ENCODE assay signal across 7 cellular contexts in the genomic region with DNA sequence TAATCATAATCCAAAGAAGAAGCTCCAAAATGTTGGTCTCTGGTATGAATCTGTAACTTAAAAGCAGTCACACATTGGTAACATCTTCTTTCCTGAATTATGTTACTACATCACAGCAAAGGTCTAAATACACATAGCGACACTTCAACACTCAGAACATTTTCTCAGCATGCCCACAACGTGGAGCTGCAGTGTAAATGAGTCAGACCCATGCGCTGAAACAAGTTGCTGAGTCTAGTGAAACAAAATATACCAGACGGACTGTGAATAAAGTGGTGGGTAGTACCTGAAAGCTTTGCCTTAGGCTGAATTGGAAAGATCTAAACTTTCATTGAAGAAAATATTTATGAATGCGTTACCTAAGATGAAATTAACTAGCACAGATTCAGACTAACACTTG. TPM values are rescaled to one million over a fixed set of nuclear protein-coding genes. Genes with fewer than 3 reads are reported as not detected.
DNase-seq lines count a peak whose midpoint lies in the region; ATAC-seq and TF ChIP-seq lines count a peak whose summit lies in the region.

No MANE protein-coding gene starts in this region.

- H4K20me1 ChIP-seq in osteoblast (ENCODE audit: insufficient read depth, low read length): no peaks in the 10 kb centered on the region

- H3K4me2 ChIP-seq in osteoblast (ENCODE audit: insufficient read depth, low read length): no peak overlapping the region

- peaks cover 51% of the 10 kb centered on the region for H3K27me3 ChIP-seq in osteoblast (ENCODE audit: insufficient read depth, low read length)

- no peaks in the 10 kb centered on the region for H3K36me3 ChIP-seq in osteoblast (ENCODE audit: insufficient read depth, low read length)

- H3K79me2 ChIP-seq in osteoblast (ENCODE audit: insufficient read depth, low read length): no peaks in the 10 kb centered on the region

- no peaks in the 10 kb centered on the region for H3K4me1 ChIP-seq in osteoblast (ENCODE audit: insufficient read depth, low read length)

- DNase-seq in GM12864 (ENCODE audit: low read depth) (no peak), NCI-H226 (peak; percentile 17), epithelial cell of prostate (ENCODE audit: low read depth, low spot score) (peak; percentile 14), osteoblast (ENCODE audit: insufficient read length, low spot score, missing footprints) (no peak), NK-92 (lab: John Stamatoyannopoulos, UW; ENCODE audit: unreplicated experiment) (no peak), NCI-H1105 treated with DMSO at 0.1 percent for 48 hours (lab: John Stamatoyannopoulos, UW) (no peak)

- no peak overlapping the region for H3K27ac ChIP-seq in epithelial cell of prostate
- no peak overlapping the region for H3K27ac ChIP-seq in osteoblast (ENCODE audit: low read depth, low read length)

- no peak overlapping the region for H2AFZ ChIP-seq in osteoblast (ENCODE audit: low read length)

- ATAC-seq in GM18861 (IDR thresholded peaks at IDR 0.05; ENCODE audit: unreplicated experiment): no peak

- H3K9me3 ChIP-seq in osteoblast (ENCODE audit: low read depth, low read length): no peaks in the 10 kb centered on the region

- TF ChIP-seq CTCF in GM12864 (IDR thresholded peaks at IDR 0.05; ENCODE audit: low read depth, low read length, missing control alignments) (peak; percentile 4), osteoblast (IDR thresholded peaks at IDR 0.05; ENCODE audit: extremely low read depth, low read depth, low read length) (peak; percentile 17)

- no peak overlapping the region for H3K4me3 ChIP-seq in GM12864 (ENCODE audit: low read depth, low read length)
- no peak overlapping the region for H3K4me3 ChIP-seq in osteoblast (ENCODE audit: insufficient read depth, low read length)

RNA-seq across cellular contexts. Expression of a gene that starts 33.2 kb away (rescaled TPM):
- 35.9 and 57.2 TPM in 2 replicates for total RNA-seq in osteoblast

Comparison
In these comparisons a context has a peak if more than half of its experiments do, and no peak if none do; other contexts are left out.
1. DNase-seq: peak in NCI-H226 (single experiment) and epithelial cell of prostate (single experiment); none in GM12864 (single experiment), osteoblast (single experiment), NK-92 (single experiment) and NCI-H1105 treated with DMSO at 0.1 percent for 48 hours (single experiment).